In genomic region chr1:54701066-54701465, GRCh38 we compare ENCODE assay signal across 1 cellular context.
A peak's percentile ranks its signal among the peaks of the same experiment; 100 is the strongest.
TF ChIP-seq lines count a peak whose summit lies in the region.

No MANE protein-coding gene starts in this region.

TF ChIP-seq in K562, 482 proteins besides CTCF, POLR2A, EP300 and RAD21:
- TF ChIP-seq PKNOX1 (IDR thresholded peaks at IDR 0.05) (peak; percentile 49), SMAD2 (IDR thresholded peaks at IDR 0.05; ENCODE audit: low read depth, low read length) (no peak)
